In the genomic region with DNA sequence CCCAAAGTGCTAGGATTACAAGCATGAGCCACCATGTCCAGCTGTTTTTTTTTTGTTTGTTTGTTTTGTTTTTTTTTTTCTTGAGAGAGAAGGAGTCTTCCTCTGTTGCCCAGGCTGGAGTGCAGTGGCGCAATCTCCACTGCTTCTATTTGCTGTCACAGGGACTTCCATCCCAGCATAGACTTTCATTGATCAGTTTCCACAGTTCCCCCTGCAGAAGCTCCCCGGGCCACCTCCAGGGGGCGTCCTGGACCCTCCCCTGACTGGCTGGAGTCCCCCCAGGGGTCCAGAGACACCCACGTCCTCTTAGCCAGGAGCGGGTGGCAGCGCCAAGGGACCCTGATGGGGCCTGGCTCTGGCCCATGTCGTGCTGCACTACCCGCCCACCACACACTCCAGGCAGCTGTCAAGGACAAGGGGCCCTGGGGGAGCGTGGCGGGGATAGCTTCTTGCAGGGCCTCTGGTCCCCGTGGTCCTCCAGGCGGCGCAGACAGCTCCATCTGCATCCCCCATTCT, we compare ENCODE assay signal across 1 cellular context.
TF ChIP-seq lines count a peak whose summit lies in the region.

No MANE protein-coding gene starts in this region.

TF ChIP-seq in H1, 55 proteins besides CTCF, POLR2A, EP300 and RAD21:
- TF ChIP-seq SAP30 (IDR thresholded peaks at IDR 0.05; ENCODE audit: insufficient read depth, insufficient replicate concordance, low read length) (no peak), GABPA (IDR thresholded peaks at IDR 0.05; ENCODE audit: borderline replicate concordance, insufficient read depth, low read length) (peak; percentile 51; the same call in 1 of the 2 replicates), CTBP2 (IDR thresholded peaks at IDR 0.05; ENCODE audit: borderline replicate concordance, insufficient read depth, insufficient read length, low read length) (no peak), RFX5 (IDR thresholded peaks at IDR 0.05; ENCODE audit: borderline replicate concordance, low read depth, low read length) (no peak), RXRA (IDR thresholded peaks at IDR 0.05; ENCODE audit: insufficient read depth, low read depth, low read length) (no peak), POU5F1 (IDR thresholded peaks at IDR 0.05; ENCODE audit: low read depth, low read length) (no peak), CEBPB (IDR thresholded peaks at IDR 0.05; ENCODE audit: low read depth, low read length) (peak; percentile 24; the same call in 1 of the 2 replicates), SRF (IDR thresholded peaks at IDR 0.05; ENCODE audit: low read depth, low read length) (no peak), SIRT6 (IDR thresholded peaks at IDR 0.05; ENCODE audit: low read length) (no peak), GTF2F1 (IDR thresholded peaks at IDR 0.05; ENCODE audit: borderline replicate concordance, low read depth, low read length) (no peak), ASH2L (IDR thresholded peaks at IDR 0.05; ENCODE audit: low read length) (no peak), HDAC6 (IDR thresholded peaks at IDR 0.05; ENCODE audit: low read depth, low read length) (no peak)
